Comparison of ENCODE assay signal across 1 cellular context in the genomic region with DNA sequence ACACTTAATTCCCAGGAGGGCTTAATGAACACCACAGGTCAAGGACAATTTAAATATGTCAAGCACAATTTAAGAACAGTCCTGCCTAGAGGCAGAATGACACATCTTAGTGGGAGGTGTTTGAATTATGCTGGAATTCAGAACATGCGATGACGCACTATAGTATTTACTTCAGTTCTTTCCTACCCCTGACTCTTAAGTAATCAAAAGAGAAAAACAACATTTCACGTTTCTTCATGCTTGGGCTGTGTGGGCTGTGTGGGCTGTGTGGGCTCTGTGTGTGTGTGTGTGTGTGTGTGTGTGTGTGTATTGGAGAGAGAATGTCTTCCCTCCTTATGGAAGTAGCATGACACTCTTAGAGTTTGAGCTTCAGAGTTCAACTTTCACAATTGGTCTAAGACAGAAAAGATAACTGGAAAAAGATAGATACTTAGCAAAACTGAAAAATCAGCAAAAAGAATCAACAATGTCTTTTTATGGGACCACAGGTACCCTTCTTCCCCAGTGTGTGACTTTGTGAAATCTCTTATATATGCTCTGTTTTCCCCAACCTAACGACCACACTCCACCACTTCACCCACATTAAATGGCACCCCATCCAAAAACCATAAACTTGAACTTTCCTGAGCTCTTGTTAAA.
TF ChIP-seq lines count a peak whose summit lies in the region.

No MANE protein-coding gene starts in this region.

TF ChIP-seq in GM23338, 12 proteins besides CTCF, POLR2A, EP300 and RAD21 (continued from another document):
- TF ChIP-seq, protein P1, sequence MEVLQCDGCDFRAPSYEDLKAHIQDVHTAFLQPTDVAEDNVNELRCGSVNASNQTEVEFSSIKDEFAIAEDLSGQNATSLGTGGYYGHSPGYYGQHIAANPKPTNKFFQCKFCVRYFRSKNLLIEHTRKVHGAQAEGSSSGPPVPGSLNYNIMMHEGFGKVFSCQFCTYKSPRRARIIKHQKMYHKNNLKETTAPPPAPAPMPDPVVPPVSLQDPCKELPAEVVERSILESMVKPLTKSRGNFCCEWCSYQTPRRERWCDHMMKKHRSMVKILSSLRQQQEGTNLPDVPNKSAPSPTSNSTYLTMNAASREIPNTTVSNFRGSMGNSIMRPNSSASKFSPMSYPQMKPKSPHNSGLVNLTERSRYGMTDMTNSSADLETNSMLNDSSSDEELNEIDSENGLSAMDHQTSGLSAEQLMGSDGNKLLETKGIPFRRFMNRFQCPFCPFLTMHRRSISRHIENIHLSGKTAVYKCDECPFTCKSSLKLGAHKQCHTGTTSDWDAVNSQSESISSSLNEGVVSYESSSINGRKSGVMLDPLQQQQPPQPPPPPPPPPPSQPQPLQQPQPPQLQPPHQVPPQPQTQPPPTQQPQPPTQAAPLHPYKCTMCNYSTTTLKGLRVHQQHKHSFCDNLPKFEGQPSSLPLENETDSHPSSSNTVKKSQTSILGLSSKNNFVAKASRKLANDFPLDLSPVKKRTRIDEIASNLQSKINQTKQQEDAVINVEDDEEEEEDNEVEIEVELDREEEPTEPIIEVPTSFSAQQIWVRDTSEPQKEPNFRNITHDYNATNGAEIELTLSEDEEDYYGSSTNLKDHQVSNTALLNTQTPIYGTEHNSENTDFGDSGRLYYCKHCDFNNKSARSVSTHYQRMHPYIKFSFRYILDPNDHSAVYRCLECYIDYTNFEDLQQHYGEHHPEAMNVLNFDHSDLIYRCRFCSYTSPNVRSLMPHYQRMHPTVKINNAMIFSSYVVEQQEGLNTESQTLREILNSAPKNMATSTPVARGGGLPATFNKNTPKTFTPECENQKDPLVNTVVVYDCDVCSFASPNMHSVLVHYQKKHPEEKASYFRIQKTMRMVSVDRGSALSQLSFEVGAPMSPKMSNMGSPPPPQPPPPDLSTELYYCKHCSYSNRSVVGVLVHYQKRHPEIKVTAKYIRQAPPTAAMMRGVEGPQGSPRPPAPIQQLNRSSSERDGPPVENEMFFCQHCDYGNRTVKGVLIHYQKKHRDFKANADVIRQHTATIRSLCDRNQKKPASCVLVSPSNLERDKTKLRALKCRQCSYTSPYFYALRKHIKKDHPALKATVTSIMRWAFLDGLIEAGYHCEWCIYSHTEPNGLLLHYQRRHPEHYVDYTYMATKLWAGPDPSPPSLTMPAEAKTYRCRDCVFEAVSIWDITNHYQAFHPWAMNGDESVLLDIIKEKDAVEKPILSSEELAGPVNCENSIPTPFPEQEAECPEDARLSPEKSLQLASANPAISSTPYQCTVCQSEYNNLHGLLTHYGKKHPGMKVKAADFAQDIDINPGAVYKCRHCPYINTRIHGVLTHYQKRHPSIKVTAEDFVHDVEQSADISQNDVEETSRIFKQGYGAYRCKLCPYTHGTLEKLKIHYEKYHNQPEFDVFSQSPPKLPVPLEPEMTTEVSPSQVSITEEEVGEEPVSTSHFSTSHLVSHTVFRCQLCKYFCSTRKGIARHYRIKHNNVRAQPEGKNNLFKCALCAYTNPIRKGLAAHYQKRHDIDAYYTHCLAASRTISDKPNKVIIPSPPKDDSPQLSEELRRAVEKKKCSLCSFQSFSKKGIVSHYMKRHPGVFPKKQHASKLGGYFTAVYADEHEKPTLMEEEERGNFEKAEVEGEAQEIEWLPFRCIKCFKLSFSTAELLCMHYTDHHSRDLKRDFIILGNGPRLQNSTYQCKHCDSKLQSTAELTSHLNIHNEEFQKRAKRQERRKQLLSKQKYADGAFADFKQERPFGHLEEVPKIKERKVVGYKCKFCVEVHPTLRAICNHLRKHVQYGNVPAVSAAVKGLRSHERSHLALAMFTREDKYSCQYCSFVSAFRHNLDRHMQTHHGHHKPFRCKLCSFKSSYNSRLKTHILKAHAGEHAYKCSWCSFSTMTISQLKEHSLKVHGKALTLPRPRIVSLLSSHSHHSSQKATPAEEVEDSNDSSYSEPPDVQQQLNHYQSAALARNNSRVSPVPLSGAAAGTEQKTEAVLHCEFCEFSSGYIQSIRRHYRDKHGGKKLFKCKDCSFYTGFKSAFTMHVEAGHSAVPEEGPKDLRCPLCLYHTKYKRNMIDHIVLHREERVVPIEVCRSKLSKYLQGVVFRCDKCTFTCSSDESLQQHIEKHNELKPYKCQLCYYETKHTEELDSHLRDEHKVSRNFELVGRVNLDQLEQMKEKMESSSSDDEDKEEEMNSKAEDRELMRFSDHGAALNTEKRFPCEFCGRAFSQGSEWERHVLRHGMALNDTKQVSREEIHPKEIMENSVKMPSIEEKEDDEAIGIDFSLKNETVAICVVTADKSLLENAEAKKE (CRISPR knock-in tag; IDR thresholded peaks at IDR 0.05): no peak
- TF ChIP-seq, protein P2, sequence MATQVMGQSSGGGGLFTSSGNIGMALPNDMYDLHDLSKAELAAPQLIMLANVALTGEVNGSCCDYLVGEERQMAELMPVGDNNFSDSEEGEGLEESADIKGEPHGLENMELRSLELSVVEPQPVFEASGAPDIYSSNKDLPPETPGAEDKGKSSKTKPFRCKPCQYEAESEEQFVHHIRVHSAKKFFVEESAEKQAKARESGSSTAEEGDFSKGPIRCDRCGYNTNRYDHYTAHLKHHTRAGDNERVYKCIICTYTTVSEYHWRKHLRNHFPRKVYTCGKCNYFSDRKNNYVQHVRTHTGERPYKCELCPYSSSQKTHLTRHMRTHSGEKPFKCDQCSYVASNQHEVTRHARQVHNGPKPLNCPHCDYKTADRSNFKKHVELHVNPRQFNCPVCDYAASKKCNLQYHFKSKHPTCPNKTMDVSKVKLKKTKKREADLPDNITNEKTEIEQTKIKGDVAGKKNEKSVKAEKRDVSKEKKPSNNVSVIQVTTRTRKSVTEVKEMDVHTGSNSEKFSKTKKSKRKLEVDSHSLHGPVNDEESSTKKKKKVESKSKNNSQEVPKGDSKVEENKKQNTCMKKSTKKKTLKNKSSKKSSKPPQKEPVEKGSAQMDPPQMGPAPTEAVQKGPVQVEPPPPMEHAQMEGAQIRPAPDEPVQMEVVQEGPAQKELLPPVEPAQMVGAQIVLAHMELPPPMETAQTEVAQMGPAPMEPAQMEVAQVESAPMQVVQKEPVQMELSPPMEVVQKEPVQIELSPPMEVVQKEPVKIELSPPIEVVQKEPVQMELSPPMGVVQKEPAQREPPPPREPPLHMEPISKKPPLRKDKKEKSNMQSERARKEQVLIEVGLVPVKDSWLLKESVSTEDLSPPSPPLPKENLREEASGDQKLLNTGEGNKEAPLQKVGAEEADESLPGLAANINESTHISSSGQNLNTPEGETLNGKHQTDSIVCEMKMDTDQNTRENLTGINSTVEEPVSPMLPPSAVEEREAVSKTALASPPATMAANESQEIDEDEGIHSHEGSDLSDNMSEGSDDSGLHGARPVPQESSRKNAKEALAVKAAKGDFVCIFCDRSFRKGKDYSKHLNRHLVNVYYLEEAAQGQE (IDR thresholded peaks at IDR 0.05; ENCODE audit: unreplicated experiment): no peak
- TF ChIP-seq ZNF114 (CRISPR knock-in tag; IDR thresholded peaks at IDR 0.05): no peak
